In the genomic region with DNA sequence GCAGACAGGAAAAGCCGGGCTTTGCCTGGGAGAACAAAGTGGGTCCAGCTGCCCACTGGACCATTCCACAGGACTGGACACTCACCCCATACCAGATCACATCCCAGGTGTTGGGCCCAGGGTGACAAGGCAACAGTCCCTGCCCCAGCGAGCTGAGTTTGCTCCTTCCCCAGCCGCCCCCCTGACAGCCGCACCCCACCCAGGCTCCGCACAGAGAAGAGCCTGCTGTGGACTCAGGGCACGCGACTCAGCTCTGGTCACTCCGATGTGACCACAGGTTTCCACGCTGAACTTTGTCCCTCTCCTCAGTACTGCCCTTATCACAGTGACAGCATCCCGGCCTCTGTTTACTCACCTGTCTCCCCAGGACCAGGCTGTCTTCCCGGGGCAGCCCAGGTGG, we compare ENCODE assay signal across 12 cellular contexts. TPM values are rescaled to one million over a fixed set of nuclear protein-coding genes. Genes with fewer than 3 reads are reported as not detected.
DNase-seq lines count a peak whose midpoint lies in the region; ATAC-seq, FAIRE-seq and TF ChIP-seq lines count a peak whose summit lies in the region.
"Had no signal": no experiment of that assay in that cellular context is flagged by ENCODE, and none has a peak within 500 bp of the region (broad histone marks: within the 10 kb centered on the region; RNA-seq: fewer than 3 reads in every experiment).

No MANE protein-coding gene starts in this region.

- DNase-seq in activated T-cell treated with anti-CD3 and anti-CD28 coated beads, Interleukin-2, amount 50 U/mL, for 72 hours, result no peak
- no peak for DNase-seq in activated T-cell treated with anti-CD3 and anti-CD28 coated beads, Interleukin-2, amount 50 U/mL, for 48 hours
- no peak for DNase-seq in T-helper 17 cell
- DNase-seq in kidney, result peak; percentile 73
- no peak for DNase-seq in stimulated activated naive B cell treated with anti-CD40 and anti-IgM and Interleukin-4, amounts not matched to agents 10 μg/mL and 1 μg/mL and 100 μg/mL, for 72 hours
- no peak for DNase-seq in putamen (ENCODE audit: low spot score)
- DNase-seq in MV-4-11 (lab: John Stamatoyannopoulos, UW), result no peak
- DNase-seq: NCI-H69; stimulated activated CD4-positive, alpha-beta T cell treated with anti-CD3 and anti-CD28 coated beads, Interleukin-12 subunit alpha, Interleukin-12 subunit beta, amount 100 ng/mL, for 4 hours; WERI-Rb-1 had no signal

- no peak for TF ChIP-seq CTCF in kidney (IDR thresholded peaks at IDR 0.05; ENCODE audit: borderline replicate concordance, extremely low read depth, insufficient read depth)

- intact Hi-C loops in kidney (cut with DNase I), result no loop called here

- H3K4me1 ChIP-seq in kidney (ENCODE audit: control insufficient read depth in 1 of 2, insufficient read depth in 1 of 2, low read depth in 1 of 2, low read length in 2 of 2), result peaks cover 0 to 2% of the 10 kb centered on the region in 2 donors

- no peak overlapping the region for H3K27ac Mint-ChIP-seq in activated T-cell treated with anti-CD3 and anti-CD28 coated beads, Interleukin-2, amount 50 U/mL, for 72 hours
- no peak overlapping the region for H3K27ac Mint-ChIP-seq in T-helper 17 cell
- H3K27ac Mint-ChIP-seq in stimulated activated naive B cell treated with anti-CD40 and anti-IgM and Interleukin-4, amounts not matched to agents 10 μg/mL and 1 μg/mL and 100 μg/mL, for 72 hours, result no peak overlapping the region

- no peaks in the 10 kb centered on the region for H3K9me3 Mint-ChIP-seq in activated T-cell treated with anti-CD3 and anti-CD28 coated beads, Interleukin-2, amount 50 U/mL, for 72 hours
- H3K9me3 Mint-ChIP-seq in stimulated activated naive B cell treated with anti-CD40 and anti-IgM and Interleukin-4, amounts not matched to agents 10 μg/mL and 1 μg/mL and 100 μg/mL, for 72 hours, result no peaks in the 10 kb centered on the region

- FAIRE-seq in kidney (lab: Jason Lieb, UNC), result no peak
- FAIRE-seq: islet of Langerhans had no signal

- ATAC-seq in activated T-cell treated with anti-CD3 and anti-CD28 coated beads, Interleukin-2, amount 50 U/mL, for 72 hours (replicated peaks in 1 of 2), result no peak
- ATAC-seq in T-helper 17 cell (no peak), GM21737 (IDR thresholded peaks at IDR 0.05; ENCODE audit: unreplicated experiment) (no peak)
- no peak for ATAC-seq in stimulated activated naive B cell treated with anti-CD40 and anti-IgM and Interleukin-4, amounts not matched to agents 10 μg/mL and 1 μg/mL and 100 μg/mL, for 72 hours (replicated peaks)

- no peaks in the 10 kb centered on the region for H3K36me3 Mint-ChIP-seq in activated T-cell treated with anti-CD3 and anti-CD28 coated beads, Interleukin-2, amount 50 U/mL, for 72 hours (ENCODE audit: insufficient read depth in 2 of 2)
- H3K36me3 Mint-ChIP-seq in T-helper 17 cell (ENCODE audit: low read depth), result peaks cover under 1% of the 10 kb centered on the region
- H3K36me3 Mint-ChIP-seq in stimulated activated naive B cell treated with anti-CD40 and anti-IgM and Interleukin-4, amounts not matched to agents 10 μg/mL and 1 μg/mL and 100 μg/mL, for 72 hours, result peaks cover 0 to 4% of the 10 kb centered on the region in 2 donors

- H3K36me3 ChIP-seq in kidney (ENCODE audit: control insufficient read depth in 1 of 2, insufficient read depth in 2 of 2, low read length in 2 of 2), result no peaks in the 10 kb centered on the region
- H3K36me3 ChIP-seq: WERI-Rb-1 had no signal

- H3K4me3 ChIP-seq in kidney (ENCODE audit: low read length in 2 of 2), result no peak overlapping the region

- no peak overlapping the region for H3K9ac ChIP-seq in kidney (ENCODE audit: low read length in 2 of 2)

- H3K27me3 Mint-ChIP-seq in activated T-cell treated with anti-CD3 and anti-CD28 coated beads, Interleukin-2, amount 50 U/mL, for 72 hours (ENCODE audit: low read depth), result peaks cover 28% of the 10 kb centered on the region
- peaks cover 30% of the 10 kb centered on the region for H3K27me3 Mint-ChIP-seq in T-helper 17 cell
- H3K27me3 Mint-ChIP-seq in stimulated activated naive B cell treated with anti-CD40 and anti-IgM and Interleukin-4, amounts not matched to agents 10 μg/mL and 1 μg/mL and 100 μg/mL, for 72 hours, result peaks cover 25 to 53% of the 10 kb centered on the region in 2 donors

- peaks cover 4% of the 10 kb centered on the region for H3K4me1 Mint-ChIP-seq in activated T-cell treated with anti-CD3 and anti-CD28 coated beads, Interleukin-2, amount 50 U/mL, for 72 hours (ENCODE audit: low read depth)
- H3K4me1 Mint-ChIP-seq in T-helper 17 cell, result peaks cover 4% of the 10 kb centered on the region
- peaks cover 5 to 9% of the 10 kb centered on the region in 2 donors for H3K4me1 Mint-ChIP-seq in stimulated activated naive B cell treated with anti-CD40 and anti-IgM and Interleukin-4, amounts not matched to agents 10 μg/mL and 1 μg/mL and 100 μg/mL, for 72 hours

- H3K4me3 Mint-ChIP-seq in activated T-cell treated with anti-CD3 and anti-CD28 coated beads, Interleukin-2, amount 50 U/mL, for 72 hours, result peak overlapping the region; percentile 31 to 69
- peak overlapping the region; percentile 70 for H3K4me3 Mint-ChIP-seq in T-helper 17 cell
- H3K4me3 Mint-ChIP-seq in stimulated activated naive B cell treated with anti-CD40 and anti-IgM and Interleukin-4, amounts not matched to agents 10 μg/mL and 1 μg/mL and 100 μg/mL, for 72 hours, result peak overlapping the region; percentile 60 to 77

- H3K9me3 ChIP-seq in T-helper 17 cell (ENCODE audit: control insufficient read depth, low read length, poor library complexity, severe bottlenecking) (no peaks in the 10 kb centered on the region), kidney (ENCODE audit: control insufficient read depth in 1 of 2, low read length in 2 of 2) (no peaks in the 10 kb centered on the region)

- H3K27ac ChIP-seq in kidney (ENCODE audit: low read depth in 2 of 2, low read length in 2 of 2), result no peak overlapping the region
- H3K27ac ChIP-seq: WERI-Rb-1 had no signal

RNA-seq across cellular contexts. Expression of a gene that starts 1.2 kb away (rescaled TPM):
- 1 to 10 TPM in 1 of 2 donors, under 1 TPM in 1; 0.69 to 1.5 TPM for total RNA-seq in activated T-cell treated with anti-CD3 and anti-CD28 coated beads, Interleukin-2, amount 50 U/mL, for 72 hours
- total RNA-seq in T-helper 17 cell (1 to 10 TPM in 1 of 2 donors, not detected in 1; 1.3 TPM), kidney (4.9 TPM)
- polyA plus RNA-seq in kidney (ENCODE audit: insufficient read depth, low read depth, low replicate concordance), result 0.34 TPM

RNA-seq across cellular contexts. Expression of a gene that starts 16.3 kb away (rescaled TPM):
- 1 to 10 TPM; 2.9 TPM for total RNA-seq in activated T-cell treated with anti-CD3 and anti-CD28 coated beads, Interleukin-2, amount 50 U/mL, for 72 hours
- total RNA-seq in T-helper 17 cell (under 1 TPM in 1 of 2 donors, not detected in 1; 0.70 TPM), kidney (0.98 TPM)
- polyA plus RNA-seq in kidney (ENCODE audit: insufficient read depth, low read depth, low replicate concordance), result 0.32 TPM

RNA-seq across cellular contexts. Expression of a gene that starts 48.8 kb away (rescaled TPM):
- total RNA-seq in activated T-cell treated with anti-CD3 and anti-CD28 coated beads, Interleukin-2, amount 50 U/mL, for 72 hours, result 10 to 100 TPM; 47.3 to 54.6 TPM
- total RNA-seq in T-helper 17 cell (10 to 100 TPM; 44.8 to 57.5 TPM), kidney (58.6 TPM)
- 52.0 TPM for polyA plus RNA-seq in kidney (ENCODE audit: insufficient read depth, low read depth, low replicate concordance)
